ENCODE assay signal across 8 cellular contexts in the genomic region with DNA sequence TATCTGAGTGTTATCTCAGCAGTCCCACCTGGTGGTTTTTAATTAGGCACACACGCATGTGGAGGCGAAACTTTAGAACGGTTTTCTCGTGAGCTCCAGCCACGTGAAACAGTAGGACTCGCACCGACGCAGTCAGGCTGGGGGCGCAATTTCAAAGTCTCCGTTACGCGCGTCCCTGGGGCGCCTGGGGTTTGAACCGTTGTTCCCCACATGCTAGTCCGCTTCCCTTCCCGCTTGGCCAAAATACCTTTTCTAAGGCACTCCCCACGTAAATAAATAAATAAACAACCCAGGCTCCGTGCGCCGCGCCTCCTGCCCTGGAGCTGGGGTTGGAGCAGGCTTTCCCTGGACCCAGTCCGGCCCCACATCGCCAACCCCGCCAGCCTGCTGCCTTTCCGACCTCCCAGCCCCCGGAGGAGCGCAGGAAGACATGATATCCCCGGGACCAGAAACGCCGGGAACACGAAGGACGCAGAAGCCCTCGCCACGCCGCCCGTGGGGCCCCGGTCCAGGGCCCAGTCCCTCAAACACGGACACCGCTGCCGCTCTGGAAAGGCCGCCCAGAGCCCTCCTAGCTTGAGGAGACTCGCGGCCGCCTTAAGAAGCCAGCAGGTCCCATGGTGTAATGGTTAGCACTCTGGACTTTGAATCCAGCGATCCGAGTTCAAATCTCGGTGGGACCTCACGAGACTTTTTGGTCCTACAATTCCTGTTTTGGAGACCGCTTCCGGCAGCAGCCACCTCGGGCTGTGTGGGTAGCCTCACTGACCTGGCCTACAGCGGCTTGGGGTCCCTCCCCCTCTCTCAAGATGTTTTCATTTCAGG. TPM values are rescaled to one million over a fixed set of nuclear protein-coding genes. Genes with fewer than 3 reads are reported as not detected.
DNase-seq lines count a peak whose midpoint lies in the region; ATAC-seq and TF ChIP-seq lines count a peak whose summit lies in the region.

No MANE protein-coding gene starts in this region.

- H4K20me1 ChIP-seq in BLaER1 = no peaks in the 10 kb centered on the region

- H3K9me3 ChIP-seq in BLaER1 = 0 out of 2 replicates have a peak, but pooled peaks cover under 1% of the 10 kb centered on the region
- no peaks in the 10 kb centered on the region for H3K9me3 ChIP-seq in colonic mucosa

- ATAC-seq in GM19324 (IDR thresholded peaks at IDR 0.05; ENCODE audit: low FRiP score, unreplicated experiment) = peak; percentile 56
- ATAC-seq in HG03460 (IDR thresholded peaks at IDR 0.05; ENCODE audit: unreplicated experiment) = peak; percentile 44
- ATAC-seq in left lobe of liver = peak; percentile 82

- TF ChIP-seq CTCF in colonic mucosa (IDR thresholded peaks at IDR 0.05) = no peak

- intact Hi-C loops in colonic mucosa (cut with DNase I) = no loop called here

- H3K4me2 ChIP-seq in BLaER1 = peak overlapping the region; percentile 87

- H3K36me3 ChIP-seq in BLaER1 (no peaks in the 10 kb centered on the region), colonic mucosa (no peaks in the 10 kb centered on the region)

- H3K9ac ChIP-seq in BLaER1 (peak overlapping the region; percentile 98), colonic mucosa (ENCODE audit: low read depth in 2 of 2, low read length in 2 of 2) (peak overlapping the region; percentile 84 to 93)

- H3K27ac ChIP-seq in BLaER1 = peak overlapping the region; percentile 100
- peak overlapping the region; percentile 98 for H3K27ac ChIP-seq in colonic mucosa

- H3K4me3 ChIP-seq in BLaER1 = peak overlapping the region; percentile 88
- peak overlapping the region; percentile 73 for H3K4me3 ChIP-seq in colonic mucosa

- DNase-seq in NCI-H524 treated with DMSO at 0.1 percent for 48 hours (lab: John Stamatoyannopoulos, UW) (peak; percentile 81), colonic mucosa (peak; percentile 94), left lobe of liver (ENCODE audit: low spot score) (peak; percentile 92)
- DNase-seq in activated CD4-positive, alpha-beta T cell treated with anti-CD3 and anti-CD28 coated beads for 48 hours = peak; percentile 95
- peak; percentile 82 for DNase-seq in stimulated activated CD4-positive, alpha-beta T cell treated with anti-CD3 and anti-CD28 coated beads, Interleukin-2, amount 100 ng/mL, for 4 hours (ENCODE audit: low read depth)

- peaks cover 28% of the 10 kb centered on the region for H3K4me1 ChIP-seq in BLaER1
- H3K4me1 ChIP-seq in colonic mucosa = no peaks in the 10 kb centered on the region

- H3K27me3 ChIP-seq in BLaER1 (no peaks in the 10 kb centered on the region), colonic mucosa (no peaks in the 10 kb centered on the region)

RNA-seq across cellular contexts. Expression of a gene that starts 18.2 kb away (rescaled TPM):
- total RNA-seq in colonic mucosa = under 1 TPM; 0.56 to 0.94 TPM
- 0.20 TPM for total RNA-seq in left lobe of liver

RNA-seq across cellular contexts. Expression of a gene that starts 18.4 kb away (rescaled TPM):
- 1 to 10 TPM; 2.5 to 3.3 TPM for total RNA-seq in colonic mucosa
- 4.0 TPM for total RNA-seq in left lobe of liver

RNA-seq across cellular contexts. Expression of a gene that starts 38.5 kb away (rescaled TPM):
- total RNA-seq in colonic mucosa (not detected), left lobe of liver (0.28 TPM)

RNA-seq across cellular contexts. Expression of a gene that starts 59.6 kb away (rescaled TPM):
- total RNA-seq in colonic mucosa (10 to 100 TPM; 13.3 to 26.8 TPM), left lobe of liver (0.03 TPM)

Comparison
In these comparisons a context has a peak if more than half of its experiments do, and no peak if none do; other contexts are left out.
1. Peak in every context shown above with its lines: DNase-seq, ATAC-seq, H3K4me3 ChIP-seq and H3K27ac ChIP-seq.